In the genomic region with DNA sequence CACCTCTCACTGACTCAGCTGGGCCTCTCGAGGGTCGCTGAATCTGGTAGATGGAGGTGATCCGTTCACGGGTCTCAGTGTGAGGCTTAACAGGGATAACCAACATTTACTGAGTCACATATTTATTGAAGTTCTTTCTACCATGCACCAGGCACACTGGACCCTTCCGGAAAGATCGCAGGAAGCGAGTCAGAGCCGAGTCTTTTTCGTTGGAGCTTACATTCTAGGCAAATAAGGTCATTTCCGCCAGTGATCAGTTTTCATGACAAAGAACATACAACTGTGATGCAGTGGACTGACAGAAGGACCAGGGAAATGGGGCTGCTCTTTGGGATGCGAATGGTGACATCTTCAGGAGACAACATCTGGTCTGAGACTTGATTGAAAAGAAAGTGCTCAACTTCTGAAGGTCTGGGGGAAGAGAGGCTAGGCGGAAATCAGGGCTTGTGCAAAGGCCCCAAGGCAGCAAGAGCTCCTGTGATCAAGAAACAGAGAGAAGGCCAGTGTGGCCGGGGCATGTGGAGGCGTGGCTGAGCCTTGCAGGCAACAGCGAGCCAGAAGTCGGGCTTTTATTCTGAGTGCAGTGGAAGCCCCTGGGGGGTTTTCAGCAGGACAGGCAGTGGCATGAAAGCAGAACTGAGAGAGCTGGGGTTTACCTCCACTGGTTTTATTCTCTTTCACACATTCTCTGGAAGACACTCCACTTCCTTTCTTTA, we compare ENCODE assay signal across 1 cellular context.
TF ChIP-seq lines count a peak whose summit lies in the region.

No MANE protein-coding gene starts in this region.

TF ChIP-seq in HepG2, 621 proteins besides CTCF, POLR2A, EP300 and RAD21:
- TF ChIP-seq, protein P1, sequence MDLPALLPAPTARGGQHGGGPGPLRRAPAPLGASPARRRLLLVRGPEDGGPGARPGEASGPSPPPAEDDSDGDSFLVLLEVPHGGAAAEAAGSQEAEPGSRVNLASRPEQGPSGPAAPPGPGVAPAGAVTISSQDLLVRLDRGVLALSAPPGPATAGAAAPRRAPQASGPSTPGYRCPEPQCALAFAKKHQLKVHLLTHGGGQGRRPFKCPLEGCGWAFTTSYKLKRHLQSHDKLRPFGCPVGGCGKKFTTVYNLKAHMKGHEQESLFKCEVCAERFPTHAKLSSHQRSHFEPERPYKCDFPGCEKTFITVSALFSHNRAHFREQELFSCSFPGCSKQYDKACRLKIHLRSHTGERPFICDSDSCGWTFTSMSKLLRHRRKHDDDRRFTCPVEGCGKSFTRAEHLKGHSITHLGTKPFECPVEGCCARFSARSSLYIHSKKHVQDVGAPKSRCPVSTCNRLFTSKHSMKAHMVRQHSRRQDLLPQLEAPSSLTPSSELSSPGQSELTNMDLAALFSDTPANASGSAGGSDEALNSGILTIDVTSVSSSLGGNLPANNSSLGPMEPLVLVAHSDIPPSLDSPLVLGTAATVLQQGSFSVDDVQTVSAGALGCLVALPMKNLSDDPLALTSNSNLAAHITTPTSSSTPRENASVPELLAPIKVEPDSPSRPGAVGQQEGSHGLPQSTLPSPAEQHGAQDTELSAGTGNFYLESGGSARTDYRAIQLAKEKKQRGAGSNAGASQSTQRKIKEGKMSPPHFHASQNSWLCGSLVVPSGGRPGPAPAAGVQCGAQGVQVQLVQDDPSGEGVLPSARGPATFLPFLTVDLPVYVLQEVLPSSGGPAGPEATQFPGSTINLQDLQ (CRISPR knock-in tag; IDR thresholded peaks at IDR 0.05): no peak
- TF ChIP-seq ZSCAN22 (CRISPR knock-in tag; IDR thresholded peaks at IDR 0.05): no peak
- no peak for TF ChIP-seq ZNF597 (CRISPR knock-in tag; IDR thresholded peaks at IDR 0.05)
- no peak for TF ChIP-seq ZNF615 (CRISPR knock-in tag; IDR thresholded peaks at IDR 0.05; ENCODE audit: borderline replicate concordance)
- no peak for TF ChIP-seq KLF6 (CRISPR knock-in tag; IDR thresholded peaks at IDR 0.05)
- TF ChIP-seq TBL1XR1 (IDR thresholded peaks at IDR 0.05; ENCODE audit: borderline replicate concordance, low read length, partially characterized antibody): no peak
- TF ChIP-seq TRIM24 (CRISPR knock-in tag; IDR thresholded peaks at IDR 0.05): no peak
- no peak for TF ChIP-seq EZH2 (conservative IDR thresholded peaks at IDR 0.05; ENCODE audit: low read depth, low read length)
- TF ChIP-seq RBM22 (optimal IDR thresholded peaks at IDR 0.05; ENCODE audit: low read length): peak; percentile 77
